ENCODE assay signal across 1 cellular context in the genomic region with DNA sequence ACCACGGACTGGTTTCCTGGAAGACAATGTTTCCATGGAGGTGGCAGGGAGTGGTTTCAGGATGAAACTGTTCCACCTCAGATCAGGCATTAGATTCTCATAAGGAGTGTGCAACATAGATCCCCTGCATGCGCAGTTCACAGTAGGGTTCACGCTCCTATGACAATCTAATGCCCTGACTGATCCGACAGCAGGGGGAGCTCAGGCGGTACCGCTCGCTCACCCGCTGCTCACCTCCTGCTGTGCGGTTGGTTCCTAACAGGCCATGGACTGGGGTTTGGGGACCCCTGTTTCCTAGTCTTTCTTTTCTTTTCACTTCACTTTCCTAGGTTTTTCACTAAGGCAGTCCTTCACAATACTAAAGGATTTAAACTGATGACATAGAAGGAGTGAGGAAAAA.
TF ChIP-seq lines count a peak whose summit lies in the region.

No MANE protein-coding gene starts in this region.

TF ChIP-seq in K562, 482 proteins besides CTCF, POLR2A, EP300 and RAD21:
- TF ChIP-seq CBX2 (IDR thresholded peaks at IDR 0.05; ENCODE audit: insufficient read depth, low read length, poor library complexity, severe bottlenecking) (no peak), NRF1 (conservative IDR thresholded peaks at IDR 0.05 in 1 of 2, IDR thresholded peaks at IDR 0.05 in 1 of 2) (0 out of 4 replicates have a peak, but pooled peaks of 1 of the 2 experiments have one; percentile 13), ZNF324 (CRISPR knock-in tag; IDR thresholded peaks at IDR 0.05) (no peak), ELF4 (CRISPR knock-in tag; IDR thresholded peaks at IDR 0.05) (no peak), SMC3 (conservative IDR thresholded peaks at IDR 0.05; ENCODE audit: insufficient read depth, low read depth, low read length) (peak; percentile 43; the same call in 1 of the 2 replicates)
TF ChIP-seq in K562: peak in this region for 2.
